1 cellular context compared by ENCODE assay signal in the genomic region with DNA sequence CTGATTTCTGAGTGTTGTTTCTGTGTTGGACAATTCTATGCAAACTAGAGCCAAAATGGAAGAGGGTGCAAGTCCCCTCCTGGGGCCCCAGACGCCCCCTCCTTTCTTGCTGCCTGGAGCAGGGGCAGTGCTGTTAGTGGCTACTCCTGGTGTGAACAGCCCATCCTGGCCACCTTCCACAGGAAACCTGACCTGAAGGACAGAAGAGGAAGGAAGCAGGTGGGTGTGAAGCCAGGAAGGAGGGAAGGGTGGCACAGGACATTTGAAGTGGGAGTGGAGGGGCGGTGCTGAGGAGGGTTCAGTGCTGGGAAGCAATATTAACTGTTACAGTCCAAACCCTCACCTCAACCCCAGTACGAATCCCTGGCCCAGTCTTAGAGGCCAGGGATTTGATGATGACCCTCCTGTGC.
TF ChIP-seq lines count a peak whose summit lies in the region.

No MANE protein-coding gene starts in this region.

TF ChIP-seq in endothelial cell of umbilical vein, 7 proteins besides CTCF, POLR2A, EP300 and RAD21:
- TF ChIP-seq JUN (IDR thresholded peaks at IDR 0.05; ENCODE audit: borderline replicate concordance, insufficient read depth, insufficient read length, low read depth) (no peak), MAX (IDR thresholded peaks at IDR 0.05; ENCODE audit: insufficient read depth, insufficient read length) (no peak)
